Comparison of ENCODE assay signal across 8 cellular contexts in genomic region chr9:120892177-120892747, GRCh38. TPM values are rescaled to one million over a fixed set of nuclear protein-coding genes. Genes with fewer than 3 reads are reported as not detected.
DNase-seq lines count a peak whose midpoint lies in the region; ATAC-seq and TF ChIP-seq lines count a peak whose summit lies in the region.

No MANE protein-coding gene starts in this region.

- H3K4me1 Mint-ChIP-seq in type B pancreatic cell (ENCODE audit: unreplicated experiment): peaks cover 3% of the 10 kb centered on the region

- intact Hi-C loops in right cardiac atrium (cut with DNase I): no loop called here

- H3K4me1 ChIP-seq in effector memory CD4-positive, alpha-beta T cell (ENCODE audit: control insufficient read depth, insufficient read depth, low read length, poor library complexity, severe bottlenecking): peaks cover 60% of the 10 kb centered on the region
- H3K4me1 ChIP-seq in right cardiac atrium (ENCODE audit: control insufficient read depth, insufficient read depth, low read length): peaks cover 4% of the 10 kb centered on the region

- H3K27ac ChIP-seq in effector memory CD4-positive, alpha-beta T cell (ENCODE audit: insufficient read depth, low read length, poor library complexity, severe bottlenecking): peak overlapping the region; percentile 87
- H3K27ac ChIP-seq in right cardiac atrium (ENCODE audit: low read length): no peak overlapping the region

- H3K4me3 ChIP-seq in effector memory CD4-positive, alpha-beta T cell (ENCODE audit: insufficient read depth, low read depth, low read length, poor library complexity, severe bottlenecking): peak overlapping the region; percentile 8
- H3K4me3 ChIP-seq in right cardiac atrium (ENCODE audit: low read length): no peak overlapping the region

- WGBS in right cardiac atrium: 54% methylated on average over 12 of the region's 12 CpGs

- no peaks in the 10 kb centered on the region for H3K9me3 ChIP-seq in effector memory CD4-positive, alpha-beta T cell (ENCODE audit: control insufficient read depth, low read length)
- no peaks in the 10 kb centered on the region for H3K9me3 ChIP-seq in right cardiac atrium (ENCODE audit: control insufficient read depth, low read length)

- H3K4me3 Mint-ChIP-seq in type B pancreatic cell: no peak overlapping the region

- no peak overlapping the region for H3K27ac Mint-ChIP-seq in type B pancreatic cell

- H3K36me3 ChIP-seq in effector memory CD4-positive, alpha-beta T cell (ENCODE audit: control insufficient read depth, insufficient read depth, low read length): no peaks in the 10 kb centered on the region

- ATAC-seq in GM19452 (IDR thresholded peaks at IDR 0.05; ENCODE audit: unreplicated experiment) (peak; percentile 41), HG03439 (IDR thresholded peaks at IDR 0.05; ENCODE audit: unreplicated experiment) (peak; percentile 39), left lobe of liver (no peak), right cardiac atrium (no peak)

- H3K27me3 ChIP-seq in effector memory CD4-positive, alpha-beta T cell (replicated peaks; ENCODE audit: control insufficient read depth, insufficient read depth, low read length, poor library complexity, severe bottlenecking): no peaks in the 10 kb centered on the region
- no peaks in the 10 kb centered on the region for H3K27me3 ChIP-seq in right cardiac atrium (ENCODE audit: control insufficient read depth, insufficient read depth)

- H3K36me3 Mint-ChIP-seq in type B pancreatic cell: no peaks in the 10 kb centered on the region

- no peaks in the 10 kb centered on the region for H3K9me3 Mint-ChIP-seq in type B pancreatic cell

- peaks cover 10% of the 10 kb centered on the region for H3K27me3 Mint-ChIP-seq in type B pancreatic cell

- DNase-seq in COLO668 (lab: John Stamatoyannopoulos, UW; ENCODE audit: unreplicated experiment): peak; percentile 40
- DNase-seq in effector memory CD4-positive, alpha-beta T cell: no peak
- no peak for DNase-seq in left lobe of liver (ENCODE audit: low spot score)
- no peak for DNase-seq in right cardiac atrium
- no peak for DNase-seq in NCI-H146 (lab: John Stamatoyannopoulos, UW)
- DNase-seq in type B pancreatic cell (ENCODE audit: extremely low spot score, unreplicated experiment): no peak

- no peak for TF ChIP-seq CTCF in type B pancreatic cell (conservative IDR thresholded peaks at IDR 0.05)

RNA-seq across cellular contexts. Expression of gene PHF19, which starts 15.3 kb away (rescaled TPM):
- 2.4 TPM for total RNA-seq in left lobe of liver
- 10 to 100 TPM; 16.0 to 21.3 (median 19.7) TPM for total RNA-seq in right cardiac atrium
- 16.2 TPM for polyA plus RNA-seq in right cardiac atrium
- total RNA-seq in type B pancreatic cell (ENCODE audit: low replicate concordance): 31.0 and 39.6 TPM in 2 replicates

RNA-seq across cellular contexts. Expression of gene TRAF1, which starts 34.3 kb away (rescaled TPM):
- 3.0 TPM for total RNA-seq in left lobe of liver
- total RNA-seq in right cardiac atrium: 1 to 10 TPM; 4.1 to 6.1 (median 5.1) TPM
- polyA plus RNA-seq in right cardiac atrium: 3.9 TPM
- total RNA-seq in type B pancreatic cell (ENCODE audit: low replicate concordance): 1.9 and 3.1 TPM in 2 replicates

RNA-seq across cellular contexts. Expression of gene PSMD5, which starts 49.5 kb away (rescaled TPM):
- total RNA-seq in left lobe of liver (44.4 TPM), right cardiac atrium (10 to 100 TPM; 16.6 to 26.0 (median 22.7) TPM), type B pancreatic cell (ENCODE audit: low replicate concordance) (43.6 and 45.2 TPM in 2 replicates)
- 8.7 TPM for polyA plus RNA-seq in right cardiac atrium

Comparison
In these comparisons a context has a peak if more than half of its experiments do, and no peak if none do; other contexts are left out.
1. ATAC-seq: peak in GM19452 (single experiment) and HG03439 (single experiment); none in left lobe of liver (single experiment) and right cardiac atrium (0 of 2).